In genomic region chr19:16111160-16111908, GRCh38 we compare ENCODE assay signal across 1 cellular context.
TF ChIP-seq lines count a peak whose summit lies in the region.

RAB8A (plus strand) TSS chr19:16111889; CDS start chr19:16111902, 13 bp downstream.

TF ChIP-seq in K562, 482 proteins besides CTCF, POLR2A, EP300 and RAD21 (continued from another document and continues in another):
- TF ChIP-seq ZNF592 (IDR thresholded peaks at IDR 0.05) (peak; percentile 95), ZBTB26 (CRISPR knock-in tag; IDR thresholded peaks at IDR 0.05) (no peak), SMARCC2 (IDR thresholded peaks at IDR 0.05; ENCODE audit: low read depth) (no peak), PCBP1 (IDR thresholded peaks at IDR 0.05; ENCODE audit: low read depth, low read length, poor library complexity, severe bottlenecking) (no peak), ZNF239 (CRISPR knock-in tag; IDR thresholded peaks at IDR 0.05) (no peak), CAMTA2 (CRISPR knock-in tag; conservative IDR thresholded peaks at IDR 0.05) (no peak), YY1 (IDR thresholded peaks at IDR 0.05; ENCODE audit: borderline replicate concordance in 1 of 3, control insufficient read depth in 1 of 3, extremely low read depth in 1 of 3, insufficient read depth in 3 of 3, insufficient read length in 1 of 3, insufficient replicate concordance in 2 of 3, low read depth in 1 of 3, low read length in 2 of 3) (peak in 2 of 3 experiments; percentile 72 to 89), PML (IDR thresholded peaks at IDR 0.05; ENCODE audit: low read length) (no peak), HNRNPLL (IDR thresholded peaks at IDR 0.05; ENCODE audit: low read depth, low read length, poor library complexity, severe bottlenecking) (peak; percentile 71), GTF2E2 (tag; IDR thresholded peaks at IDR 0.05) (no peak; the same call in 1 of the 2 replicates), KHSRP (IDR thresholded peaks at IDR 0.05) (peak; percentile 37; the same call in 1 of the 2 replicates), ZBTB49 (CRISPR knock-in tag; IDR thresholded peaks at IDR 0.05; ENCODE audit: borderline replicate concordance) (no peak), HES1 (IDR thresholded peaks at IDR 0.05; ENCODE audit: low read depth) (peak; percentile 63; the same call in 1 of the 2 replicates), ZNF311 (CRISPR knock-in tag; IDR thresholded peaks at IDR 0.05) (no peak), ZNF175 (CRISPR knock-in tag; IDR thresholded peaks at IDR 0.05; ENCODE audit: low read depth) (no peak), PATZ1 (CRISPR knock-in tag; IDR thresholded peaks at IDR 0.05; ENCODE audit: borderline replicate concordance) (no peak), HLTF (IDR thresholded peaks at IDR 0.05) (no peak), HSF4 (CRISPR knock-in tag; IDR thresholded peaks at IDR 0.05; ENCODE audit: borderline replicate concordance) (no peak), RBM17 (IDR thresholded peaks at IDR 0.05; ENCODE audit: borderline replicate concordance, low read depth, low read length) (no peak), ZNF644 (tag; IDR thresholded peaks at IDR 0.05; ENCODE audit: low read depth) (no peak), ZBTB43 (CRISPR knock-in tag; IDR thresholded peaks at IDR 0.05) (no peak), MECOM (CRISPR knock-in tag; IDR thresholded peaks at IDR 0.05) (no peak), OTX1 (CRISPR knock-in tag; IDR thresholded peaks at IDR 0.05) (0 out of 2 replicates have a peak, but pooled peaks have one; percentile 20), NR4A1 (CRISPR knock-in tag; IDR thresholded peaks at IDR 0.05) (peak; percentile 47; the same call in 1 of the 2 replicates), NR4A1 (tag; IDR thresholded peaks at IDR 0.05) (peak; percentile 55; the same call in 1 of the 2 replicates), CHD1 (IDR thresholded peaks at IDR 0.05; ENCODE audit: low read length) (no peak), NBN (IDR thresholded peaks at IDR 0.05; ENCODE audit: low read depth) (peak; percentile 50; the same call in 1 of the 2 replicates), GTF2F1 (IDR thresholded peaks at IDR 0.05; ENCODE audit: low read depth, low read length) (no peak), SP2 (IDR thresholded peaks at IDR 0.05; ENCODE audit: extremely low read depth, low read depth, low read length, poor library complexity, severe bottlenecking) (peak; percentile 79), BRD4 (IDR thresholded peaks at IDR 0.05) (no peak), E2F8 (IDR thresholded peaks at IDR 0.05; ENCODE audit: low read depth, partially characterized antibody) (peak; percentile 93), TOE1 (IDR thresholded peaks at IDR 0.05; ENCODE audit: borderline replicate concordance) (peak; percentile 84; the same call in 1 of the 2 replicates), TOE1 (CRISPR knock-in tag; IDR thresholded peaks at IDR 0.05; ENCODE audit: borderline replicate concordance, low read depth) (no peak), STAT5A (IDR thresholded peaks at IDR 0.05; ENCODE audit: borderline replicate concordance, low read length) (no peak), ZKSCAN1 (IDR thresholded peaks at IDR 0.05; ENCODE audit: low read depth, low read length) (peak; percentile 43; the same call in 1 of the 2 replicates), SMC3 (conservative IDR thresholded peaks at IDR 0.05; ENCODE audit: insufficient read depth, low read depth, low read length) (peak; percentile 69), PTRF (tag; IDR thresholded peaks at IDR 0.05) (no peak), ZNF551 (CRISPR knock-in tag; IDR thresholded peaks at IDR 0.05) (no peak), EGR1 (conservative IDR thresholded peaks at IDR 0.05) (peak; percentile 99), BRF1 (IDR thresholded peaks at IDR 0.05; ENCODE audit: borderline replicate concordance, extremely low read depth, insufficient read length) (no peak), SNIP1 (IDR thresholded peaks at IDR 0.05; ENCODE audit: low read depth) (no peak), ESRRA (IDR thresholded peaks at IDR 0.05; ENCODE audit: borderline replicate concordance, low read depth) (peak; percentile 72), DEAF1 (CRISPR knock-in tag; IDR thresholded peaks at IDR 0.05) (no peak; the same call in 1 of the 2 replicates), BCL6 (CRISPR knock-in tag; IDR thresholded peaks at IDR 0.05) (no peak), ZNF274 (IDR thresholded peaks at IDR 0.05; ENCODE audit: borderline replicate concordance, low read depth, low read length) (no peak), ZNF695 (CRISPR knock-in tag; IDR thresholded peaks at IDR 0.05) (no peak), WHSC1 (IDR thresholded peaks at IDR 0.05; ENCODE audit: low read length) (no peak), ZNF280B (CRISPR knock-in tag; IDR thresholded peaks at IDR 0.05) (no peak), ZNF778 (CRISPR knock-in tag; IDR thresholded peaks at IDR 0.05) (no peak), ZNF146 (CRISPR knock-in tag; IDR thresholded peaks at IDR 0.05; ENCODE audit: unreplicated experiment) (no peak), SETDB1 (IDR thresholded peaks at IDR 0.05; ENCODE audit: low read length) (no peak), XRCC3 (IDR thresholded peaks at IDR 0.05) (no peak)
